In the genomic region with DNA sequence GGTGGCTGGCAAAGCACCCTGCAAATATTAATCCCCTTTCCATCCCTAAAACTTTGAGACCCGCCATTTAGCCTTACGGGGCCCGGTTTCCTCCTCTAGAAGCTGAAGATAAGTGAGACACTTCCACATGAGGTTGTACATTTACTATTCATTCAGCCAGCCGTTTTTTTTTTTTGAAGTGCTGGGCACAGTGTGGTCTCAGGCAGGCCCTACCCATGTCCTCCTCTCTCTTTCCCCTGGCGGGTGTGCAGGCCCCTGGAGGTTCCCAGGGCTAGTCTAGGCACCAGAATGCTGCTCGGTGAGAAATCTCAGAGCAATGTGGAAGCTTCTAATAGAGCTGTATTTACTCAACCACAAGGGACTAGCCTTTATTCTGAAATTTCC, we compare ENCODE assay signal across 9 cellular contexts.
A peak's percentile ranks its signal among the peaks of the same experiment; 100 is the strongest.
DNase-seq lines count a peak whose midpoint lies in the region; ATAC-seq lines count a peak whose summit lies in the region.
"Had no signal": no experiment of that assay in that cellular context is flagged by ENCODE, and none has a peak within 500 bp of the region (broad histone marks: within the 10 kb centered on the region; RNA-seq: fewer than 3 reads in every experiment).

No MANE protein-coding gene starts in this region.

- H3K9me2 ChIP-seq in GM23248 (ENCODE audit: insufficient read depth): no peaks in the 10 kb centered on the region

- 0 out of 2 replicates have a peak overlapping the region, but pooled peaks have one; percentile 25 for H2AFZ ChIP-seq in GM23248

- no peaks in the 10 kb centered on the region for H3K36me3 ChIP-seq in GM23248 (ENCODE audit: low read depth)

- H4K20me1 ChIP-seq in GM23248 (ENCODE audit: insufficient read depth): no peaks in the 10 kb centered on the region

- no peak overlapping the region for H3K4me3 ChIP-seq in GM23248
- peak overlapping the region in 4 of 7 experiments; percentile 12 to 30 (median 16) for H3K4me3 ChIP-seq in skin epidermis

- peaks cover 23% of the 10 kb centered on the region for H3K27me3 Mint-ChIP-seq in activated T-helper 1 cell treated with anti-CD3 and anti-CD28 coated beads, Interleukin-12 subunit alpha, Interleukin-12 subunit beta, Interleukin-2, Interleukin-4 antibody, amounts not matched to agents 30 ng/mL and 10 ng/mL and 1 ng/mL, durations not matched to agents 14 hours and 24 hours and 36 hours (ENCODE audit: insufficient read depth)
- peaks cover 5 to 13% (median 6%) of the 10 kb centered on the region in 3 donors for H3K27me3 Mint-ChIP-seq in immature natural killer cell (ENCODE audit: low read depth in 3 of 3)

- no peak overlapping the region for H3K27ac Mint-ChIP-seq in activated T-helper 1 cell treated with anti-CD3 and anti-CD28 coated beads, Interleukin-12 subunit alpha, Interleukin-12 subunit beta, Interleukin-2, Interleukin-4 antibody, amounts not matched to agents 30 ng/mL and 10 ng/mL and 1 ng/mL, durations not matched to agents 14 hours and 24 hours and 36 hours
- H3K27ac Mint-ChIP-seq in immature natural killer cell: peak overlapping the region in 2 of 6 donors; percentile 24 to 45

- peak overlapping the region; percentile 72 for H3K4me3 Mint-ChIP-seq in activated T-helper 1 cell treated with anti-CD3 and anti-CD28 coated beads, Interleukin-12 subunit alpha, Interleukin-12 subunit beta, Interleukin-2, Interleukin-4 antibody, amounts not matched to agents 30 ng/mL and 10 ng/mL and 1 ng/mL, durations not matched to agents 14 hours and 24 hours and 36 hours
- H3K4me3 Mint-ChIP-seq in immature natural killer cell: peak overlapping the region; percentile 81 to 89 (median 82)

- H3K4me1 ChIP-seq in GM23248 (ENCODE audit: insufficient read depth): no peaks in the 10 kb centered on the region

- no peak for ATAC-seq in HG03457 (IDR thresholded peaks at IDR 0.05; ENCODE audit: unreplicated experiment)

- H3K9ac ChIP-seq in GM23248: no peak overlapping the region

- H3K27ac ChIP-seq in GM23248 (no peak overlapping the region), skin epidermis (no peak overlapping the region)

- no peaks in the 10 kb centered on the region for H3K9me3 ChIP-seq in GM23248 (ENCODE audit: low read depth)

- H3K4me2 ChIP-seq in GM23248 (ENCODE audit: unreplicated experiment): no peak overlapping the region

- no peaks in the 10 kb centered on the region for H3K36me3 Mint-ChIP-seq in activated T-helper 1 cell treated with anti-CD3 and anti-CD28 coated beads, Interleukin-12 subunit alpha, Interleukin-12 subunit beta, Interleukin-2, Interleukin-4 antibody, amounts not matched to agents 30 ng/mL and 10 ng/mL and 1 ng/mL, durations not matched to agents 14 hours and 24 hours and 36 hours (ENCODE audit: low read depth)
- no peaks in the 10 kb centered on the region for H3K36me3 Mint-ChIP-seq in immature natural killer cell

- DNase-seq in GM23248 (peak; percentile 15), immature natural killer cell (no peak), cortex of kidney (lab: John Stamatoyannopoulos, UW) (no peak), KBM-7 (no peak), HPDE6-E6E7 (ENCODE audit: extremely low spot score) (no peak)
- DNase-seq in activated T-helper 1 cell treated with anti-CD3 and anti-CD28 coated beads, Interleukin-12 subunit alpha, Interleukin-12 subunit beta, Interleukin-2, Interleukin-4 antibody, amounts not matched to agents 30 ng/mL and 10 ng/mL and 1 ng/mL, durations not matched to agents 14 hours and 24 hours and 36 hours (ENCODE audit: low spot score): no peak
- DNase-seq: NCI-H345 had no signal

- intact Hi-C loops in activated T-helper 1 cell treated with anti-CD3 and anti-CD28 coated beads, Interleukin-12 subunit alpha, Interleukin-12 subunit beta, Interleukin-2, Interleukin-4 antibody, amounts not matched to agents 30 ng/mL and 10 ng/mL and 1 ng/mL, durations not matched to agents 14 hours and 24 hours and 36 hours (cut with micrococcal nuclease): no loop called here

- H3K9me3 Mint-ChIP-seq in activated T-helper 1 cell treated with anti-CD3 and anti-CD28 coated beads, Interleukin-12 subunit alpha, Interleukin-12 subunit beta, Interleukin-2, Interleukin-4 antibody, amounts not matched to agents 30 ng/mL and 10 ng/mL and 1 ng/mL, durations not matched to agents 14 hours and 24 hours and 36 hours: peaks cover 10% of the 10 kb centered on the region
- no peaks in the 10 kb centered on the region for H3K9me3 Mint-ChIP-seq in immature natural killer cell

- H3F3A ChIP-seq in GM23248 (ENCODE audit: insufficient read depth): no peaks in the 10 kb centered on the region

- peaks cover 16% of the 10 kb centered on the region for H3K4me1 Mint-ChIP-seq in activated T-helper 1 cell treated with anti-CD3 and anti-CD28 coated beads, Interleukin-12 subunit alpha, Interleukin-12 subunit beta, Interleukin-2, Interleukin-4 antibody, amounts not matched to agents 30 ng/mL and 10 ng/mL and 1 ng/mL, durations not matched to agents 14 hours and 24 hours and 36 hours (ENCODE audit: low read depth)
- peaks cover 15 to 18% of the 10 kb centered on the region in 2 donors for H3K4me1 Mint-ChIP-seq in immature natural killer cell

- H3K79me2 ChIP-seq in GM23248 (ENCODE audit: insufficient read depth): no peaks in the 10 kb centered on the region

- 45 to 52% methylated on average over 6 of the region's 6 CpGs for WGBS in GM23248 (ENCODE audit: low coverage in 1 of 2, low lambda C conversion rate in 2 of 2, missing lambda C conversion rate in 2 of 2), 2 experiments

- in situ Hi-C loops in GM23248 (cut with MboI) (loop anchor here (10.0 kb wide), 1 partner anchor 167 kb away; no protein-coding TSS in a partner anchor), KBM-7 (cut with MboI; ENCODE audit: low pct_unique_long_range_greater_than_20kb, low sequenced_read_pairs) (no loop called here)

- H3K27me3 ChIP-seq in GM23248 (replicated peaks; ENCODE audit: insufficient read depth): no peaks in the 10 kb centered on the region
